ENCODE assay signal across 35 cellular contexts in the genomic region with DNA sequence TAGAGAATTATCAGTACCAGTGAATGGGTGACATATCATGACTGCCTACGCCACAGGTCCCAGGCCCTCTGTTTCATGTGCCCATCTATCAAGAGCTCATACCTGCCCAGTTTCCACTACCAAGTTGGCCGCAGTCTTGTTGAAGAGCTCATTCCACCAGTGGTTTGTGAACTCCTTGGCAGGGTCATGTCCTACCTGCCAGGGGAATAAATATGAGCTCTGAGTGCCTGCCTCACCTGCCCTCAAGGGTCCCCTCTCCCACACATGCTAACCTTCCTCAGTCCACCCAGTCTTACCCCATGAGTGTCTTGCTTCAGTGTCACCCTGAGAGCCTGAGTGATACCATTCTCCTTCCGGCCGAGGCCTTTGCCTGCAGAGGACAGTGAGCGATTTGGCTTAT. TPM values are rescaled to one million over a fixed set of nuclear protein-coding genes. Genes with fewer than 3 reads are reported as not detected.
DNase-seq lines count a peak whose midpoint lies in the region; ATAC-seq and TF ChIP-seq lines count a peak whose summit lies in the region.
"Had no signal": no experiment of that assay in that cellular context is flagged by ENCODE, and none has a peak within 500 bp of the region (broad histone marks: within the 10 kb centered on the region; RNA-seq: fewer than 3 reads in every experiment).

No MANE protein-coding gene starts in this region.

- CTCF ChIA-PET in CD4-positive, alpha-beta T cell (lab: Charles Lee): interaction anchor here (1.5 kb wide), 1 partner anchor 10 kb away, joined by 3 read pairs; no protein-coding TSS in a partner anchor

- no peak for TF ChIP-seq CTCF in CD4-positive, alpha-beta T cell (IDR thresholded peaks at IDR 0.05)
- TF ChIP-seq CTCF in neural crest cell (conservative IDR thresholded peaks at IDR 0.05): no peak

- H3K27me3 ChIP-seq in CD4-positive, alpha-beta T cell (ENCODE audit: control insufficient read depth, insufficient read depth, low read length): no peaks in the 10 kb centered on the region
- H3K27me3 ChIP-seq: ascending aorta; BLaER1 treated with 17β-estradiol and CSF1 and Interleukin-3, amounts not matched to agents 10 nM and 100 nM; cardiac muscle cell; neural progenitor cell; tibial artery had no signal

- H3K27ac Mint-ChIP-seq in activated T-cell treated with anti-CD3 and anti-CD28 coated beads, Interleukin-2, amount 50 U/mL, for 72 hours: peak overlapping the region; percentile 13
- peak overlapping the region; percentile 31 for H3K27ac Mint-ChIP-seq in CD4-positive, alpha-beta T cell
- peak overlapping the region; percentile 100 for H3K27ac Mint-ChIP-seq in activated naive CD8-positive, alpha-beta T cell
- H3K27ac Mint-ChIP-seq in neural crest cell (ENCODE audit: unreplicated experiment): no peak overlapping the region
- H3K27ac Mint-ChIP-seq: GM23338, neural progenitor cell, T-cell had no signal

- H3K36me3 Mint-ChIP-seq in activated T-cell treated with anti-CD3 and anti-CD28 coated beads, Interleukin-2, amount 50 U/mL, for 72 hours (ENCODE audit: insufficient read depth in 2 of 2): peaks cover 4 to 22% of the 10 kb centered on the region in 2 donors
- peaks cover 39% of the 10 kb centered on the region for H3K36me3 Mint-ChIP-seq in activated T-cell treated with anti-CD3 and anti-CD28 coated beads, Interleukin-2, amount 50 U/mL, for 4 hours (ENCODE audit: insufficient read depth)
- peaks cover 62% of the 10 kb centered on the region for H3K36me3 Mint-ChIP-seq in CD4-positive, alpha-beta T cell (ENCODE audit: low read depth)
- peaks cover 3% of the 10 kb centered on the region for H3K36me3 Mint-ChIP-seq in activated naive CD8-positive, alpha-beta T cell
- H3K36me3 Mint-ChIP-seq in neural crest cell (ENCODE audit: low read depth): peaks cover 13% of the 10 kb centered on the region

- H3K4me1 Mint-ChIP-seq in activated T-cell treated with anti-CD3 and anti-CD28 coated beads, Interleukin-2, amount 50 U/mL, for 72 hours (ENCODE audit: low read depth): peaks cover 47% of the 10 kb centered on the region
- peaks cover 35% of the 10 kb centered on the region for H3K4me1 Mint-ChIP-seq in activated T-cell treated with anti-CD3 and anti-CD28 coated beads, Interleukin-2, amount 50 U/mL, for 4 hours (ENCODE audit: low read depth)
- H3K4me1 Mint-ChIP-seq in CD4-positive, alpha-beta T cell (ENCODE audit: low read depth): peaks cover 43% of the 10 kb centered on the region
- H3K4me1 Mint-ChIP-seq in activated naive CD8-positive, alpha-beta T cell (ENCODE audit: low read depth): peaks cover 41% of the 10 kb centered on the region
- peaks cover 44% of the 10 kb centered on the region for H3K4me1 Mint-ChIP-seq in neural crest cell

- H3K9me3 ChIP-seq in CD4-positive, alpha-beta T cell (ENCODE audit: control insufficient read depth, low read length): no peaks in the 10 kb centered on the region
- H3K9me3 ChIP-seq: ascending aorta; BLaER1 treated with 17β-estradiol and CSF1 and Interleukin-3, amounts not matched to agents 10 nM and 100 nM; tibial artery had no signal

- H3K27me3 Mint-ChIP-seq in activated T-cell treated with anti-CD3 and anti-CD28 coated beads, Interleukin-2, amount 50 U/mL, for 72 hours (ENCODE audit: low read depth): no peaks in the 10 kb centered on the region
- no peaks in the 10 kb centered on the region for H3K27me3 Mint-ChIP-seq in activated T-cell treated with anti-CD3 and anti-CD28 coated beads, Interleukin-2, amount 50 U/mL, for 4 hours (ENCODE audit: low read depth)
- H3K27me3 Mint-ChIP-seq in CD4-positive, alpha-beta T cell: no peaks in the 10 kb centered on the region
- no peaks in the 10 kb centered on the region for H3K27me3 Mint-ChIP-seq in activated naive CD8-positive, alpha-beta T cell
- no peaks in the 10 kb centered on the region for H3K27me3 Mint-ChIP-seq in neural crest cell (ENCODE audit: low read depth)
- H3K27me3 Mint-ChIP-seq: T-cell had no signal

- no peak overlapping the region for H3K4me3 Mint-ChIP-seq in activated T-cell treated with anti-CD3 and anti-CD28 coated beads, Interleukin-2, amount 50 U/mL, for 72 hours
- H3K4me3 Mint-ChIP-seq in activated T-cell treated with anti-CD3 and anti-CD28 coated beads, Interleukin-2, amount 50 U/mL, for 4 hours: no peak overlapping the region
- H3K4me3 Mint-ChIP-seq in CD4-positive, alpha-beta T cell: no peak overlapping the region
- H3K4me3 Mint-ChIP-seq in activated naive CD8-positive, alpha-beta T cell: no peak overlapping the region
- H3K4me3 Mint-ChIP-seq in neural crest cell: peak overlapping the region; percentile 92
- H3K4me3 Mint-ChIP-seq: GM23338, neural progenitor cell, T-cell had no signal

- H3K27ac ChIP-seq in CD4-positive, alpha-beta T cell (ENCODE audit: low read depth, low read length): no peak overlapping the region
- H3K27ac ChIP-seq: ascending aorta; BLaER1 treated with 17β-estradiol and CSF1 and Interleukin-3, amounts not matched to agents 10 nM and 100 nM; cardiac muscle cell; neural progenitor cell; parathyroid adenoma; tibial artery had no signal

- intact Hi-C loops in CD4-positive, alpha-beta T cell (cut with DNase I, micrococcal nuclease): no loop called here

- H3K9me3 Mint-ChIP-seq in activated T-cell treated with anti-CD3 and anti-CD28 coated beads, Interleukin-2, amount 50 U/mL, for 72 hours: no peaks in the 10 kb centered on the region
- H3K9me3 Mint-ChIP-seq in activated T-cell treated with anti-CD3 and anti-CD28 coated beads, Interleukin-2, amount 50 U/mL, for 4 hours: no peaks in the 10 kb centered on the region
- H3K9me3 Mint-ChIP-seq in CD4-positive, alpha-beta T cell: no peaks in the 10 kb centered on the region
- no peaks in the 10 kb centered on the region for H3K9me3 Mint-ChIP-seq in activated naive CD8-positive, alpha-beta T cell (ENCODE audit: low read depth)
- H3K9me3 Mint-ChIP-seq in neural crest cell: no peaks in the 10 kb centered on the region
- H3K9me3 Mint-ChIP-seq: GM23338, neural progenitor cell, T-cell had no signal

- no peak for DNase-seq in activated T-cell treated with anti-CD3 and anti-CD28 coated beads, Interleukin-2, amount 50 U/mL, for 72 hours
- DNase-seq in activated T-cell treated with anti-CD3 and anti-CD28 coated beads, Interleukin-2, amount 50 U/mL, for 4 hours: no peak
- no peak for DNase-seq in CD4-positive, alpha-beta T cell
- no peak for DNase-seq in neural crest cell (ENCODE audit: low read depth, low spot score)
- no peak for DNase-seq in NCI-H2081 treated with DMSO at 0.1 percent for 48 hours (lab: John Stamatoyannopoulos, UW)
- DNase-seq in NCI-H1417 (lab: John Stamatoyannopoulos, UW): no peak
- DNase-seq: activated naive CD4-positive, alpha-beta T cell treated with anti-CD3 and anti-CD28 coated beads, Interleukin-2, amount 50 U/mL, for 16 hours; activated T-cell treated with anti-CD3 and anti-CD28 coated beads, Interleukin-2, amount 50 U/mL, for 1 hour; Calu3; cortex of kidney; DMS79; GDM1; glutamatergic neuron; Karpas-422; mammary epithelial cell; NCI-H2081; NCI-H2227 treated with DMSO at 0.1 percent for 48 hours; NCI-H526 treated with DMSO at 0.1 percent for 48 hours; NK-92 treated with Interleukin-12 subunit alpha and Interleukin-12 subunit beta, amount 100 ng/mL, for 24 hours; T-cell had no signal

- POLR2A ChIA-PET in CD4-positive, alpha-beta T cell (lab: Charles Lee): interaction anchor here (0.6 kb wide), 1 partner anchor 9 kb away, joined by 3 read pairs; no protein-coding TSS in a partner anchor

- ATAC-seq in activated T-cell treated with anti-CD3 and anti-CD28 coated beads, Interleukin-2, amount 50 U/mL, for 72 hours (replicated peaks in 1 of 2): no peak
- no peak for ATAC-seq in activated T-cell treated with anti-CD3 and anti-CD28 coated beads, Interleukin-2, amount 50 U/mL, for 4 hours
- ATAC-seq in CD4-positive, alpha-beta T cell (ENCODE audit: poor library complexity): no peak
- ATAC-seq in HG03457 (IDR thresholded peaks at IDR 0.05; ENCODE audit: unreplicated experiment): no peak
- ATAC-seq: activated CD4-positive, CD25-positive, alpha-beta regulatory T cell treated with anti-CD3 and anti-CD28 coated beads, Interleukin-2, amount 50 U/mL, for 24 hours; esophagus mucosa; GM23338; HepG2; T-cell had no signal

RNA-seq across cellular contexts. Expression of gene GPATCH4, which starts 3.2 kb away (rescaled TPM):
- total RNA-seq in activated T-cell treated with anti-CD3 and anti-CD28 coated beads, Interleukin-2, amount 50 U/mL, for 72 hours: 10 to 100 TPM; 25.6 to 31.6 TPM
- 100 to 1,000 TPM; 171 to 190 (median 174) TPM for total RNA-seq in activated T-cell treated with anti-CD3 and anti-CD28 coated beads, Interleukin-2, amount 50 U/mL, for 4 hours
- 10 to 100 TPM; 35.3 to 36.3 TPM for total RNA-seq in CD4-positive, alpha-beta T cell
- 40.6 and 41.2 TPM in 2 replicates for total RNA-seq in neural crest cell

RNA-seq across cellular contexts. Expression of gene NAXE, which starts 6.5 kb away (rescaled TPM):
- total RNA-seq in activated T-cell treated with anti-CD3 and anti-CD28 coated beads, Interleukin-2, amount 50 U/mL, for 72 hours: 10 to 100 TPM; 48.3 to 57.3 TPM
- total RNA-seq in activated T-cell treated with anti-CD3 and anti-CD28 coated beads, Interleukin-2, amount 50 U/mL, for 4 hours: 100 to 1,000 TPM in 1 of 3 donors, 10 to 100 TPM in 2; 80.3 to 102 (median 83.7) TPM
- total RNA-seq in CD4-positive, alpha-beta T cell: 10 to 100 TPM; 23.3 to 27.8 TPM
- total RNA-seq in neural crest cell: 76.5 and 80.6 TPM in 2 replicates

RNA-seq across cellular contexts. Expression of gene TTC24, which starts 18.6 kb away (rescaled TPM):
- total RNA-seq in activated T-cell treated with anti-CD3 and anti-CD28 coated beads, Interleukin-2, amount 50 U/mL, for 72 hours: 10 to 100 TPM; 14.7 to 17.4 TPM
- total RNA-seq in activated T-cell treated with anti-CD3 and anti-CD28 coated beads, Interleukin-2, amount 50 U/mL, for 4 hours: 10 to 100 TPM in 1 of 3 donors, 1 to 10 TPM in 2; 2.9 to 10.9 (median 5.4) TPM
- total RNA-seq in CD4-positive, alpha-beta T cell: 1 to 10 TPM; 5.7 to 8.1 TPM
- not detected in 2 replicates for total RNA-seq in neural crest cell
- total RNA-seq: ascending aorta, Calu3, esophagus mucosa, fibroblast of villous mesenchyme, GM23338, mammary epithelial cell, SK-MEL-5, smooth muscle cell had no signal

RNA-seq across cellular contexts. Expression of gene HAPLN2, which starts 21.1 kb away (rescaled TPM):
- under 1 TPM; 0.22 to 1.00 TPM for total RNA-seq in activated T-cell treated with anti-CD3 and anti-CD28 coated beads, Interleukin-2, amount 50 U/mL, for 72 hours
- total RNA-seq in activated T-cell treated with anti-CD3 and anti-CD28 coated beads, Interleukin-2, amount 50 U/mL, for 4 hours: not detected
- total RNA-seq in CD4-positive, alpha-beta T cell: under 1 TPM; 0.44 to 0.56 TPM
- total RNA-seq in neural crest cell: 0.70 and 0.91 TPM in 2 replicates
- total RNA-seq: Calu3, esophagus mucosa, fibroblast of villous mesenchyme, GM23338, HepG2, mammary epithelial cell, SK-MEL-5, smooth muscle cell had no signal

RNA-seq across cellular contexts. Expression of gene IQGAP3, which starts 25.8 kb away (rescaled TPM):
- 10 to 100 TPM; 13.6 to 22.5 TPM for total RNA-seq in activated T-cell treated with anti-CD3 and anti-CD28 coated beads, Interleukin-2, amount 50 U/mL, for 72 hours
- under 1 TPM; 0.18 to 0.38 (median 0.37) TPM for total RNA-seq in activated T-cell treated with anti-CD3 and anti-CD28 coated beads, Interleukin-2, amount 50 U/mL, for 4 hours
- total RNA-seq in CD4-positive, alpha-beta T cell: not detected
- 43.1 and 43.5 TPM in 2 replicates for total RNA-seq in neural crest cell
- total RNA-seq: ascending aorta had no signal
